In the genomic region with DNA sequence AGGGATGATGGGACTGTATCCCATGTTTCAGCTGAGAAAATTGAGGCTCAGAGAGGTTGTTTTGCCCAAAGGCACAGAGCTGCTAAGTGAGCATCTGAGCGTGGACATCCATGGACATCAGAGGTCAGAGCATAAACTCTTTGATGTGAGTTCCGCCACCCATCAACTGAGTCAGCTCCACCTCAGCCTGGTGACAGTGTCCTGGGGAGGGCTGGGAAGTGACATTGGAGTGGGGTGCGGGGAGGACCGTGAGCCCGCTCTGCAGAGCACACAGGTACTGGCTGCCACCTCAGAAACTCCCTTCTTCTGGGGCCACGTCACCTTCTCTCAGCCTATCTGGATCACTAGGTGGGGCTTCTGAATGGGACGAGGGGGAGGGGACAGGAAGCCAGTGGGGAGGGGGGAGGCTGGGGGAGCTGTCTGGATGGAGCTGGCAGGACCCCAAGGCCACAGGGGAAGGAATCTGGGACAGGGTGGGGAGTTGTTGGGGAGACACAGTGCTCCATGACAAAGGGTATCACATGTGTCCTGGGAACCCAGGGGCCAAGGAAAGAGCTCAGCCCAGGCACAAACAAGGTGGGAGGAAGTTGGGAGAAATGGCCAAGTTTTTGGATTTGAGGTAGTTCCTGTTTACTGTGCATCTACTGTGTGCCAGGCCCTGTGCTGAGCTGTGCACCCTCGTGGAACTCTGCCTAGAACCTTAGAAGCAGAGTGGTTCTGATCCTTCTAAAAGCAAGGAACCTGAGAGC, we compare ENCODE assay signal across 18 cellular contexts. TPM values are rescaled to one million over a fixed set of nuclear protein-coding genes. Genes with fewer than 3 reads are reported as not detected.
"Had no signal": no experiment of that assay in that cellular context is flagged by ENCODE, and none has a peak within 500 bp of the region (broad histone marks: within the 10 kb centered on the region; RNA-seq: fewer than 3 reads in every experiment).

No MANE protein-coding gene starts in this region.

- H3K27ac ChIP-seq: gastroesophageal sphincter, left lung, right atrium auricular region had no signal

- H3K27ac Mint-ChIP-seq: activated CD8-positive, alpha-beta memory T cell treated with anti-CD3 and anti-CD28 coated beads, Interleukin-2, amount 10 ng/mL, durations not matched to agents 7 days and 5 days; natural killer cell; progenitor cell of endocrine pancreas; T-helper 2 cell treated with Interferon-gamma antibody and Interleukin-4, amounts not matched to agents 5 μg/mL and 100 μg/mL, for 36 hours had no signal

- DNase-seq: activated CD4-positive, alpha-beta T cell treated with anti-CD3 and anti-CD28 coated beads for 1 hour; activated CD4-positive, alpha-beta T cell treated with anti-CD3 and anti-CD28 coated beads, Interleukin-2, amount 50 U/mL, for 48 hours; activated CD8-positive, alpha-beta memory T cell treated with anti-CD3 and anti-CD28 coated beads, Interleukin-2, amount 10 ng/mL, durations not matched to agents 7 days and 5 days; activated effector memory CD4-positive, alpha-beta T cell treated with Interleukin-2 at 50 U/mL for 16 hours; activated naive CD4-positive, alpha-beta T cell treated with anti-CD3 and anti-CD28 coated beads, Interleukin-2, amount 50 U/mL, for 16 hours; activated T-cell treated with anti-CD3 and anti-CD28 coated beads, Interleukin-2, amount 50 U/mL, for 1 hour; dorsolateral prefrontal cortex; erythroblast; heart right ventricle; left lung; natural killer cell; occipital lobe; stimulated activated CD4-positive, alpha-beta T cell treated with anti-CD3 and anti-CD28 coated beads, Interleukin-4, amount 100 ng/mL, for 24 hours; stimulated activated naive CD8-positive, alpha-beta T cell treated with anti-CD3 and anti-CD28 coated beads, Interleukin-15, Interleukin-2, amounts not matched to agents 100 U/mL and 50 U/mL, for 24 hours had no signal

- ATAC-seq: activated CD8-positive, alpha-beta memory T cell treated with anti-CD3 and anti-CD28 coated beads, Interleukin-2, amount 10 ng/mL, durations not matched to agents 7 days and 5 days; gastroesophageal sphincter; left lung; stimulated activated naive CD8-positive, alpha-beta T cell treated with anti-CD3 and anti-CD28 coated beads, Interleukin-15, Interleukin-2, amounts not matched to agents 100 U/mL and 50 U/mL, for 24 hours had no signal

- H3K4me1 Mint-ChIP-seq: activated CD8-positive, alpha-beta memory T cell treated with anti-CD3 and anti-CD28 coated beads, Interleukin-2, amount 10 ng/mL, durations not matched to agents 7 days and 5 days; natural killer cell had no signal

- H3K4me3 ChIP-seq: gastroesophageal sphincter, heart right ventricle, left lung, right atrium auricular region had no signal

- H3K9me3 Mint-ChIP-seq: natural killer cell; T-helper 2 cell treated with Interferon-gamma antibody and Interleukin-4, amounts not matched to agents 5 μg/mL and 100 μg/mL, for 36 hours had no signal

- H3K4me3 Mint-ChIP-seq: activated CD8-positive, alpha-beta memory T cell treated with anti-CD3 and anti-CD28 coated beads, Interleukin-2, amount 10 ng/mL, durations not matched to agents 7 days and 5 days; natural killer cell; T-helper 2 cell treated with Interferon-gamma antibody and Interleukin-4, amounts not matched to agents 5 μg/mL and 100 μg/mL, for 36 hours had no signal

- H3K36me3 Mint-ChIP-seq: activated CD8-positive, alpha-beta memory T cell treated with anti-CD3 and anti-CD28 coated beads, Interleukin-2, amount 10 ng/mL, durations not matched to agents 7 days and 5 days; natural killer cell had no signal

- H3K36me3 ChIP-seq: gastroesophageal sphincter, heart right ventricle, left lung, right atrium auricular region had no signal

- H3K9me3 ChIP-seq: gastroesophageal sphincter, heart right ventricle, left lung, right atrium auricular region had no signal

RNA-seq across cellular contexts. Expression of gene LAMC3, which starts 2.5 kb away (rescaled TPM):
- total RNA-seq: natural killer cell had no signal
